ENCODE assay signal across 28 cellular contexts in the genomic region with DNA sequence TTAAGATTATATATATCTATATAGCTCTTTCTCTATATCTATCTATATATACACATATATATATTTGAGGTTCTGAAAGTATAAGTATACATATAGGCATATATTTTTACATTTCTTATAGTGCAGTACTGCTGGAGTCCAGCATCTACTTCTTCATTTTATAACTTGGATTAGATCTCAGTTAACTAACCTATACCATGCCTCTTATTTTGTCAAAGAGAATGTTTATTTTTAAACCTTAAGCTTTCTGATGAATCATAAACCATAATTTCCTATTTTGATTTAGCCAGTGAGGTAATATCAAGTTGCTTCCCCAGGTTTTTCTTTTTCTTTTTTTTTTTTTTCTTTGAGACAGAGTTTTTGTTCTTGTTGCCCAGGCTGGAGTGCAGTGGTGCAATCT.
"Had no signal": no experiment of that assay in that cellular context is flagged by ENCODE, and none has a peak within 500 bp of the region (broad histone marks: within the 10 kb centered on the region; RNA-seq: fewer than 3 reads in every experiment).

No MANE protein-coding gene starts in this region.

- H3K27ac Mint-ChIP-seq: activated CD4-positive, alpha-beta memory T cell treated with anti-CD3 and anti-CD28 coated beads, Interleukin-2, amount 10 ng/mL, durations not matched to agents 7 days and 5 days; activated naive CD8-positive, alpha-beta T cell treated with anti-CD3 and anti-CD28 coated beads for 36 hours; activated T-cell treated with anti-CD3 and anti-CD28 coated beads, Interleukin-2, amount 50 U/mL, for 72 hours; activated T-helper 17 cell treated with anti-CD3 and anti-CD28 coated beads, Interleukin-2, amount 50 U/mL, for 72 hours had no signal

- H3K4me3 Mint-ChIP-seq: activated CD4-positive, alpha-beta memory T cell treated with anti-CD3 and anti-CD28 coated beads, Interleukin-2, amount 10 ng/mL, durations not matched to agents 7 days and 5 days; activated naive CD8-positive, alpha-beta T cell treated with anti-CD3 and anti-CD28 coated beads for 36 hours; activated T-cell treated with anti-CD3 and anti-CD28 coated beads, Interleukin-2, amount 50 U/mL, for 72 hours; activated T-helper 17 cell treated with anti-CD3 and anti-CD28 coated beads, Interleukin-2, amount 50 U/mL, for 72 hours; central memory CD8-positive, alpha-beta T cell had no signal

- ATAC-seq: activated T-cell treated with anti-CD3 and anti-CD28 coated beads, Interleukin-2, amount 50 U/mL, for 72 hours; activated T-helper 17 cell treated with anti-CD3 and anti-CD28 coated beads, Interleukin-2, amount 50 U/mL, for 72 hours; Panc1 had no signal

- H3K4me1 ChIP-seq: ascending aorta, SJCRH30 had no signal

- H3K27ac ChIP-seq: ascending aorta, cardiac muscle cell, SJCRH30, SK-N-MC, WERI-Rb-1 had no signal

- H3K9me3 ChIP-seq: SJCRH30 had no signal

- H3K4me1 Mint-ChIP-seq: activated CD4-positive, alpha-beta memory T cell treated with anti-CD3 and anti-CD28 coated beads, Interleukin-2, amount 10 ng/mL, durations not matched to agents 7 days and 5 days; activated naive CD8-positive, alpha-beta T cell treated with anti-CD3 and anti-CD28 coated beads for 36 hours; activated T-helper 17 cell treated with anti-CD3 and anti-CD28 coated beads, Interleukin-2, amount 50 U/mL, for 72 hours; central memory CD8-positive, alpha-beta T cell had no signal

- H3K4me3 ChIP-seq: ascending aorta, cardiac muscle cell, SJCRH30, SK-N-MC had no signal

- H3K27me3 Mint-ChIP-seq: activated naive CD8-positive, alpha-beta T cell treated with anti-CD3 and anti-CD28 coated beads for 36 hours; activated T-helper 17 cell treated with anti-CD3 and anti-CD28 coated beads, Interleukin-2, amount 50 U/mL, for 72 hours; central memory CD8-positive, alpha-beta T cell had no signal

- H3K27me3 ChIP-seq: ascending aorta, cardiac muscle cell, SJCRH30 had no signal

- DNase-seq: activated CD4-positive, alpha-beta memory T cell treated with anti-CD3 and anti-CD28 coated beads, Interleukin-2, amount 10 ng/mL, durations not matched to agents 7 days and 5 days; activated CD4-positive, alpha-beta T cell treated with anti-CD3 and anti-CD28 coated beads for 1 hour; activated CD4-positive, alpha-beta T cell treated with anti-CD3 and anti-CD28 coated beads for 48 hours; activated CD4-positive, CD25-positive, alpha-beta regulatory T cell; activated effector memory CD4-positive, alpha-beta T cell treated with anti-CD3 and anti-CD28 coated beads, Interleukin-2, amount 50 U/mL, for 16 hours; activated naive CD4-positive, alpha-beta T cell; activated naive CD4-positive, alpha-beta T cell treated with anti-CD3 and anti-CD28 coated beads, Interleukin-2, amount 50 U/mL, for 16 hours; activated naive CD8-positive, alpha-beta T cell treated with anti-CD3 and anti-CD28 coated beads for 36 hours; activated T-cell treated with anti-CD3 and anti-CD28 coated beads, Interleukin-2, amount 50 U/mL, for 1 hour; activated T-cell treated with anti-CD3 and anti-CD28 coated beads, Interleukin-2, amount 50 U/mL, for 72 hours; amygdala; Kasumi-1; NCI-H1092; NCI-H1436 treated with DMSO at 0.1 percent for 48 hours; NCI-H1694 treated with DMSO at 0.1 percent for 48 hours; NCI-H2029; NCI-H345; NCI-H524 treated with DMSO at 0.1 percent for 48 hours; SHP77; SJCRH30; T1000; WERI-Rb-1 had no signal
